33 cellular contexts compared by ENCODE assay signal in the genomic region with DNA sequence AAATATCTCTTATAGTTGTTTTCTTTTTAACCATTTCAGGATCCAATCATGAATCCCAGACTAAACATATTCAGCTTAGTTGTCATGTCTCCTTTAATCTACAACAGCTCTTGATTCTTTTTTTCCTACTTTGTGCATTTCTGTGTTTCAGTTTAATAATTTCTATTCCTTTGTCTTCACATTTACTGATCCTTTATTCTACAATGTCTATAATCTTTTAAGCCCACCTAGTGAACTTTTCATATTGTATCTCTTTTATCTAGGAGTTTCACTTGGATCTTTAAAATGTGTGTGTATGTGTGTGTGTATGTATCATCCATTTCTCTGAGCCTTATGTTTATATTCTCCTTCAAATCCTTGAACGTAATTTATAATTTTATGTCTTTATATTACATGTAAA.
"Had no signal": no experiment of that assay in that cellular context is flagged by ENCODE, and none has a peak within 500 bp of the region (broad histone marks: within the 10 kb centered on the region; RNA-seq: fewer than 3 reads in every experiment).

No MANE protein-coding gene starts in this region.

- H3K4me3 ChIP-seq: adrenal gland, body of pancreas, breast epithelium had no signal

- FAIRE-seq: astrocyte, TTC549 had no signal

- DNase-seq: activated B cell treated with CpG ODN at 0.5 μM for 24 hours; activated CD4-positive, alpha-beta memory T cell treated with anti-CD3 and anti-CD28 coated beads for 36 hours; activated CD4-positive, alpha-beta T cell treated with anti-CD3 and anti-CD28 coated beads for 4 hours; activated CD4-positive, alpha-beta T cell treated with anti-CD3 and anti-CD28 coated beads, Interleukin-2, amount 10 ng/mL, durations not matched to agents 24 days and 14 days; activated CD4-positive, alpha-beta T cell treated with anti-CD3 and anti-CD28 coated beads, Interleukin-2, amount 50 U/mL, for 1 hour; activated CD4-positive, alpha-beta T cell treated with anti-CD3 and anti-CD28 coated beads, Interleukin-2, amount 50 U/mL, for 4 hours; activated CD4-positive, CD25-positive, alpha-beta regulatory T cell treated with anti-CD3 and anti-CD28 coated beads, Interleukin-2, amount 50 U/mL, for 72 hours; activated CD8-positive, alpha-beta memory T cell treated with anti-CD3 and anti-CD28 coated beads, Interleukin-2, amount 50 U/mL, for 4 hours; activated CD8-positive, alpha-beta T cell treated with anti-CD3 and anti-CD28 coated beads for 36 hours; activated effector memory CD4-positive, alpha-beta T cell treated with anti-CD3 and anti-CD28 coated beads, Interleukin-2, amount 50 U/mL, for 16 hours; activated gamma-delta T cell treated with Interleukin-2 at 50 U/mL for 16 hours; activated naive CD4-positive, alpha-beta T cell; activated naive CD4-positive, alpha-beta T cell treated with anti-CD3 and anti-CD28 coated beads for 36 hours; activated naive CD4-positive, alpha-beta T cell treated with anti-CD3 and anti-CD28 coated beads, Interleukin-2, amount 50 U/mL, for 16 hours; activated naive CD8-positive, alpha-beta T cell treated with anti-CD3 and anti-CD28 coated beads for 36 hours; activated T-cell treated with anti-CD3 and anti-CD28 coated beads for 4 hours; activated T-cell treated with anti-CD3 and anti-CD28 coated beads, Interleukin-2, amount 50 U/mL, for 1 hour; activated T-cell treated with anti-CD3 and anti-CD28 coated beads, Interleukin-2, amount 50 U/mL, for 4 hours; activated T-cell treated with anti-CD3 and anti-CD28 coated beads, Interleukin-2, amount 50 U/mL, for 72 hours; adrenal gland; amniotic stem cell; aorta; body of pancreas; brain microvascular endothelial cell; central memory CD4-positive, alpha-beta T cell; T-cell; T-helper 17 cell had no signal

- ATAC-seq: activated CD8-positive, alpha-beta T cell treated with anti-CD3 and anti-CD28 coated beads for 36 hours; activated naive CD4-positive, alpha-beta T cell treated with anti-CD3 and anti-CD28 coated beads, Interleukin-2, amount 50 U/mL, for 72 hours; activated T-cell treated with anti-CD3 and anti-CD28 coated beads, Interleukin-2, amount 50 U/mL, for 4 hours; activated T-cell treated with anti-CD3 and anti-CD28 coated beads, Interleukin-2, amount 50 U/mL, for 72 hours; activated T-helper 17 cell treated with anti-CD3 and anti-CD28 coated beads, Interleukin-2, amount 50 U/mL, for 72 hours; body of pancreas; T-cell; T-helper 17 cell had no signal

- H3K27ac ChIP-seq: adrenal gland, body of pancreas, brain microvascular endothelial cell, breast epithelium, VCaP had no signal

- H3K27me3 ChIP-seq: adrenal gland, body of pancreas, brain microvascular endothelial cell, breast epithelium had no signal

- H3K9me3 ChIP-seq: adrenal gland, body of pancreas, breast epithelium had no signal

- H3K4me1 ChIP-seq: adrenal gland, body of pancreas, breast epithelium had no signal

- H3K36me3 ChIP-seq: adrenal gland, brain microvascular endothelial cell, breast epithelium had no signal
